In genomic region chr16:72847187-72848044, GRCh38 we compare ENCODE assay signal across 8 cellular contexts.
DNase-seq lines count a peak whose midpoint lies in the region; ATAC-seq and TF ChIP-seq lines count a peak whose summit lies in the region.
"Had no signal": no experiment of that assay in that cellular context is flagged by ENCODE, and none has a peak within 500 bp of the region (broad histone marks: within the 10 kb centered on the region; RNA-seq: fewer than 3 reads in every experiment).

No MANE protein-coding gene starts in this region.

- in situ Hi-C loops in GM23248 (cut with MboI): no loop called here

- POLR2A ChIA-PET in RWPE1 (lab: Yijun Ruan, JAX; ENCODE audit: low non-redundant PET): no interaction called here

- 83 to 91% methylated on average over 11 of the region's 11 CpGs for WGBS in GM23248 (ENCODE audit: low coverage in 1 of 2, low lambda C conversion rate in 2 of 2, missing lambda C conversion rate in 2 of 2), 2 experiments

- H3K9me3 ChIP-seq in GM23248 (ENCODE audit: low read depth): no peaks in the 10 kb centered on the region
- H3K9me3 ChIP-seq: neutrophil had no signal

- H3K36me3 ChIP-seq in GM23248 (ENCODE audit: low read depth): no peaks in the 10 kb centered on the region
- H3K36me3 ChIP-seq: neutrophil had no signal

- H3K4me3 ChIP-seq in GM23248 (no peak overlapping the region), fibroblast of villous mesenchyme (ENCODE audit: low read depth, low read length) (no peak overlapping the region), retinal pigment epithelial cell (ENCODE audit: low read length) (no peak overlapping the region)

- H3K4me1 ChIP-seq in GM23248 (ENCODE audit: insufficient read depth): peaks cover 19% of the 10 kb centered on the region

- no peaks in the 10 kb centered on the region for H3F3A ChIP-seq in GM23248 (ENCODE audit: insufficient read depth)

- H3K4me2 ChIP-seq in GM23248 (ENCODE audit: unreplicated experiment): no peak overlapping the region

- CTCF ChIA-PET in RWPE1 (lab: Yijun Ruan, JAX): interaction anchor here (0.5 to 0.9 kb wide), 3 partner anchors 114 to 294 kb away, joined by 3 to 4 read pairs (median 3); no protein-coding TSS in a partner anchor

- H3K79me2 ChIP-seq in GM23248 (ENCODE audit: insufficient read depth): peaks cover 18% of the 10 kb centered on the region

- H3K27me3 ChIP-seq in GM23248 (replicated peaks; ENCODE audit: insufficient read depth): no peaks in the 10 kb centered on the region

- H3K27ac ChIP-seq in GM23248 (peak overlapping the region; percentile 83; the same call in 1 of the 2 replicates), RWPE1 (peak overlapping the region; percentile 76)
- H3K27ac ChIP-seq: neutrophil had no signal

- peak; percentile 33 for DNase-seq in EL
- DNase-seq in GM23248: peak; percentile 47
- no peak for DNase-seq in RWPE1 (ENCODE audit: low spot score)
- no peak for DNase-seq in fibroblast of villous mesenchyme (ENCODE audit: low read depth)
- no peak for DNase-seq in retinal pigment epithelial cell (ENCODE audit: low read depth)

- H3K9ac ChIP-seq in GM23248: no peak overlapping the region

- H2AFZ ChIP-seq in GM23248: no peak overlapping the region

- no peaks in the 10 kb centered on the region for H4K20me1 ChIP-seq in GM23248 (ENCODE audit: insufficient read depth)

- TF ChIP-seq CTCF in RWPE1 (conservative IDR thresholded peaks at IDR 0.05; ENCODE audit: low read depth): no peak
- TF ChIP-seq CTCF in fibroblast of villous mesenchyme (IDR thresholded peaks at IDR 0.05; ENCODE audit: insufficient read depth, low read depth, low read length): peak; percentile 58
- peak; percentile 72 for TF ChIP-seq CTCF in retinal pigment epithelial cell (conservative IDR thresholded peaks at IDR 0.05; ENCODE audit: low read depth, low read length)

- ATAC-seq in GM21737 (IDR thresholded peaks at IDR 0.05; ENCODE audit: unreplicated experiment) (no peak), GM19328 (IDR thresholded peaks at IDR 0.05; ENCODE audit: unreplicated experiment) (no peak)

- no peaks in the 10 kb centered on the region for H3K9me2 ChIP-seq in GM23248 (ENCODE audit: insufficient read depth)

Comparison
In these comparisons a context has a peak if more than half of its experiments do, and no peak if none do; other contexts are left out.
1. DNase-seq: peak in EL (single experiment) and GM23248 (single experiment); none in RWPE1 (single experiment), fibroblast of villous mesenchyme (single experiment) and retinal pigment epithelial cell (single experiment).